Comparison of ENCODE assay signal across 9 cellular contexts in the genomic region with DNA sequence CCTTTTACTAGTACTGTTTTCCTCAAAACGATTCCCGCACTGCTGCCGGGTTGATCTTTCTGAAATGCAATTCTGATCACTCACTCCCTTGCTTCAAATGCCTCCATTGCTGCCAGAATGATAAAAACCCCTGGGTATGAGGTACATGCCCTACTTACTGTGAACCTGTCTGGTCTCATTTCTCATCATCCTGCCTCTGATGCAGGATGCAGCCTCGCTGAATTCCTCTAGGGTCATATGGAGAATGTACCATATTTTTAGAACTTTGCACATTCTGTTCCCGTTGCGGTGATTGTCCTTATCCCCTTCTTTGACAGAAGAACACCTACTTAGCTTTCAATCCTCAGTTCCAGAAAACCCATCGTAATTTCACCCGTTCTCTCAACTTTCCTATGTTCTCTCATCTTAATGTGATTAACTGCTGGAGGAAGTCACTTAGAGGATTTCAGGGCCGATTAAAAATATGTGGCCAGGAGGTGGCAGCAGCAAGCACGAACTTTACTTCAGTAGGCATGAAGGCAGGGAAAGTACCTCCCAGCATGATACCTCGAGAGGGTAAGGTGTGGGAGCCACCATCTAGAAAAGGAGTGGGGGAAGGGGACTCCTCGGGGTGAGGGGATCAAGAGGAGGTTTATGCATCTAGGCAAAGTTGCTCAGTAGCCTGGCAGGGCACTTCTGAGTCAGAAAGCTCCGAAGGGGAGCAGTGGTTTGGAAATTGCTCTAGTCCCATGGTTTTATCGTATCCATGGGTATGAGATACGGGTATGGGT.
DNase-seq lines count a peak whose midpoint lies in the region; ATAC-seq and TF ChIP-seq lines count a peak whose summit lies in the region.
"Had no signal": no experiment of that assay in that cellular context is flagged by ENCODE, and none has a peak within 500 bp of the region (broad histone marks: within the 10 kb centered on the region; RNA-seq: fewer than 3 reads in every experiment).

No MANE protein-coding gene starts in this region.

- ATAC-seq in HG03095 (IDR thresholded peaks at IDR 0.05; ENCODE audit: unreplicated experiment) = no peak

- intact Hi-C loops in ascending aorta (cut with DNase I) = no loop called here

- H3K36me3 Mint-ChIP-seq in HFFc6 (ENCODE audit: low read depth) = no peaks in the 10 kb centered on the region

- H3K4me1 Mint-ChIP-seq in HFFc6 (ENCODE audit: low read depth) = peaks cover 50% of the 10 kb centered on the region
- H3K4me1 Mint-ChIP-seq: central memory CD8-positive, alpha-beta T cell had no signal

- DNase-seq in SIG-M5 treated with dmso at 0.1 percent for 504 hours (lab: John Stamatoyannopoulos, UW; ENCODE audit: unreplicated experiment) (peak; percentile 73), SIG-M5 (lab: John Stamatoyannopoulos, UW) (no peak), HFFc6 (peak; percentile 26), NCI-H82 treated with DMSO at 0.1 percent for 48 hours (lab: John Stamatoyannopoulos, UW; ENCODE audit: unreplicated experiment) (peak; percentile 60), ascending aorta (ENCODE audit: low spot score in 2 of 2) (no peak), islet precursor cell (peak; percentile 79)
- DNase-seq in stimulated activated CD4-positive, alpha-beta T cell treated with anti-CD3 and anti-CD28 coated beads, Interleukin-4, amount 100 ng/mL, for 48 hours (ENCODE audit: low read depth in 2 of 2) = peak; percentile 4 to 17

- no peaks in the 10 kb centered on the region for H3K36me3 ChIP-seq in ascending aorta

- no peak overlapping the region; the same call in 1 of the 2 replicates for H3K27ac Mint-ChIP-seq in HFFc6

- H3K27me3 Mint-ChIP-seq in HFFc6 (ENCODE audit: insufficient read depth) = no peaks in the 10 kb centered on the region
- H3K27me3 Mint-ChIP-seq: central memory CD8-positive, alpha-beta T cell had no signal

- no peaks in the 10 kb centered on the region for H3K9me3 ChIP-seq in ascending aorta

- no peaks in the 10 kb centered on the region for H3K4me1 ChIP-seq in ascending aorta

- TF ChIP-seq CTCF in HFFc6 (IDR thresholded peaks at IDR 0.05) (peak; percentile 83), ascending aorta (IDR thresholded peaks at IDR 0.05) (peak in 2 of 3 experiments; percentile 7 to 45)

- no peak overlapping the region for H3K4me3 ChIP-seq in ascending aorta

- no peaks in the 10 kb centered on the region for H3K9me3 Mint-ChIP-seq in HFFc6

- H3K27me3 ChIP-seq in ascending aorta = no peaks in the 10 kb centered on the region

- no peak overlapping the region for H3K27ac ChIP-seq in ascending aorta

- H3K4me3 Mint-ChIP-seq in HFFc6 = peak overlapping the region; percentile 0; the same call in 1 of the 2 replicates
- H3K4me3 Mint-ChIP-seq: central memory CD8-positive, alpha-beta T cell had no signal

Comparison
In these comparisons a context has a peak if more than half of its experiments do, and no peak if none do; other contexts are left out.
1. DNase-seq: peak in SIG-M5 treated with dmso at 0.1 percent for 504 hours (single experiment), HFFc6 (single experiment), NCI-H82 treated with DMSO at 0.1 percent for 48 hours (single experiment), islet precursor cell (single experiment) and stimulated activated CD4-positive, alpha-beta T cell treated with anti-CD3 and anti-CD28 coated beads, Interleukin-4, amount 100 ng/mL, for 48 hours (2 of 2); none in SIG-M5 (single experiment) and ascending aorta (0 of 2).